In the genomic region with DNA sequence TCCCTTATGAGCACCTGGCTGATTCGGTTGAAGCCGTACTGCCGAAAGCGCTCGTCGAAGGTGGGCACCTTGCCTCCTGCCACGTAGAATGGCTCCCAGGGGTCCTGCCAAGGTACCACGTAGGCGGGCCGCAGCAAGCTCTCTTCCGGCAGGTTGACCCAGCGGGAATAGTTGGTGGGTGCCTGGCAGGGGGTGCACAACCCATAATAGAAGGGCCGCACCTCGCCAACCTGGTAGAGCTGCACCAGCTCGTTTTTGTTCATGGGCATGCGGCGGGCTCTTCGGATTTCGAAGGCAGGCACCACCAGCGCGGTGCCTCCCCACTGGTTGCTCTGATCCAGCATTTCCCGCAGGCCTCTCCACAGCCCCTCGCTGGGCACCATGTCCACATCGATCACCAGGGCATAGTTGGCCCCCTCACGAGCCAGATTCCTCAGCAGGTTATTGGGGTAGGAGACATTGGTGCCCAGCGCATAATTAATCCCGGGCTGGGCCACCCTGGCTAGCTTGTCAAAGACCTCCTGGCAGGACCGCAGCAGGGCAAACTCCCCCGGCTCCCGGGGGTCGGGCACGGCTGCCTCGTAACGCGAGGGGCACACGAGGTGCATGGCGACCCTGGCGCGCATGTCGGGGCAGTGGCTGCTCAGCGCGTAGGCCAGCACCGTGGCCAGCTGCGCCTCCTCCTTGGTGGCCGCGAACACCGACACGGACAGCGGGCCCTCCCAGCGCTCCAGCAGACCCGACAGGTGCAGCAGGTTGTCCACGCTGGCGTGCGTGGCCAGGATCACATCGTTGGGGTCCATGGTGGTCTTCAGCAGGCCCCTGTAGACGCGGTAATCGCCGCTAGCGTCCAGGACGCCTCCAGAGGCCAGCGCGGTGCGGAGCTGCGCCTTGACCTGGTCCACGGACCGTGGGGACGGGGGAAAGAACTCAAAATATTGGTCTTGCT, we compare ENCODE assay signal across 1 cellular context.
TF ChIP-seq lines count a peak whose summit lies in the region.

No MANE protein-coding gene starts in this region.

TF ChIP-seq in A549, 52 proteins besides CTCF, POLR2A, EP300 and RAD21 (continued from another document):
- TF ChIP-seq REST (IDR thresholded peaks at IDR 0.05), result no peak
